In genomic region chr12:95690861-95691635, GRCh38 we compare ENCODE assay signal across 24 cellular contexts.
"Had no signal": no experiment of that assay in that cellular context is flagged by ENCODE, and none has a peak within 500 bp of the region (broad histone marks: within the 10 kb centered on the region; RNA-seq: fewer than 3 reads in every experiment).

No MANE protein-coding gene starts in this region.

- ATAC-seq: effector memory CD8-positive, alpha-beta T cell; mucosa of descending colon; natural killer cell treated with Interleukin-12 subunit alpha and Interleukin-12 subunit beta and Interleukin-15 and Interleukin-18, amount 100 ng/mL, for 72 hours; stimulated activated naive B cell treated with anti-CD40 and anti-IgM and Interleukin-4, amounts not matched to agents 10 μg/mL and 1 μg/mL and 100 μg/mL, for 72 hours; upper lobe of right lung had no signal

- H3K36me3 Mint-ChIP-seq: memory B cell; mesothelial cell of epicardium; naive B cell; natural killer cell treated with Interleukin-12 subunit alpha and Interleukin-12 subunit beta and Interleukin-15 and Interleukin-18, amount 100 ng/mL, for 72 hours; stimulated activated naive B cell treated with anti-CD40 and anti-IgM and Interleukin-4, amounts not matched to agents 10 μg/mL and 1 μg/mL and 100 μg/mL, for 72 hours had no signal

- H3K4me1 Mint-ChIP-seq: memory B cell; naive B cell; stimulated activated naive B cell treated with anti-CD40 and anti-IgM and Interleukin-4, amounts not matched to agents 10 μg/mL and 1 μg/mL and 100 μg/mL, for 72 hours had no signal

- H3K36me3 ChIP-seq: neutrophil, thoracic aorta, tibial nerve, upper lobe of right lung, uterus had no signal

- H3K9ac ChIP-seq: parathyroid adenoma had no signal

- H3K9me3 Mint-ChIP-seq: effector memory CD8-positive, alpha-beta T cell; memory B cell; mesothelial cell of epicardium; naive B cell; natural killer cell treated with Interleukin-12 subunit alpha and Interleukin-12 subunit beta and Interleukin-15 and Interleukin-18, amount 100 ng/mL, for 72 hours; neural crest cell; stimulated activated naive B cell treated with anti-CD40 and anti-IgM and Interleukin-4, amounts not matched to agents 10 μg/mL and 1 μg/mL and 100 μg/mL, for 72 hours; stimulated activated naive CD8-positive, alpha-beta T cell treated with anti-CD3 and anti-CD28 coated beads, Interleukin-15, Interleukin-2, amounts not matched to agents 100 ng/mL and 50 ng/mL, for 24 hours had no signal

- H3K4me3 Mint-ChIP-seq: effector memory CD8-positive, alpha-beta T cell; memory B cell; mesothelial cell of epicardium; naive B cell; natural killer cell treated with Interleukin-12 subunit alpha and Interleukin-12 subunit beta and Interleukin-15 and Interleukin-18, amount 100 ng/mL, for 72 hours; neural crest cell; stimulated activated naive B cell treated with anti-CD40 and anti-IgM and Interleukin-4, amounts not matched to agents 10 μg/mL and 1 μg/mL and 100 μg/mL, for 72 hours; stimulated activated naive CD8-positive, alpha-beta T cell treated with anti-CD3 and anti-CD28 coated beads, Interleukin-15, Interleukin-2, amounts not matched to agents 100 ng/mL and 50 ng/mL, for 24 hours had no signal

- H3K27ac ChIP-seq: hepatocyte, neutrophil, parathyroid adenoma, thoracic aorta, tibial nerve, upper lobe of right lung, uterus had no signal

- H3K27me3 Mint-ChIP-seq: progenitor cell of endocrine pancreas had no signal

- DNase-seq: cortex of kidney; effector memory CD8-positive, alpha-beta T cell; left cardiac atrium; mucosa of descending colon; naive B cell; right cardiac atrium; small intestine; stimulated activated CD4-positive, alpha-beta T cell treated with anti-CD3 and anti-CD28 coated beads, Interleukin-15, amount 100 ng/mL, for 24 hours; stimulated activated CD4-positive, alpha-beta T cell treated with anti-CD3 and anti-CD28 coated beads, Interleukin-2, amount 100 ng/mL, for 48 hours; stimulated activated naive B cell treated with anti-CD40 and anti-IgM and Interleukin-4, amounts not matched to agents 10 μg/mL and 1 μg/mL and 100 μg/mL, for 72 hours; upper lobe of right lung; uterus had no signal

- H3K27ac Mint-ChIP-seq: effector memory CD8-positive, alpha-beta T cell; memory B cell; mesothelial cell of epicardium; natural killer cell treated with Interleukin-12 subunit alpha and Interleukin-12 subunit beta and Interleukin-15 and Interleukin-18, amount 100 ng/mL, for 72 hours; progenitor cell of endocrine pancreas; stimulated activated naive B cell treated with anti-CD40 and anti-IgM and Interleukin-4, amounts not matched to agents 10 μg/mL and 1 μg/mL and 100 μg/mL, for 72 hours; stimulated activated naive CD8-positive, alpha-beta T cell treated with anti-CD3 and anti-CD28 coated beads, Interleukin-15, Interleukin-2, amounts not matched to agents 100 ng/mL and 50 ng/mL, for 24 hours had no signal

- H3K4me3 ChIP-seq: hepatocyte, lung, mucosa of descending colon, thoracic aorta, tibial nerve, upper lobe of right lung, uterus had no signal

- H3K4me1 ChIP-seq: parathyroid adenoma, upper lobe of right lung, uterus had no signal

- H3K9me3 ChIP-seq: mucosa of descending colon, neutrophil, thoracic aorta, tibial nerve, upper lobe of right lung, uterus had no signal

- H3K27me3 ChIP-seq: hepatocyte, neutrophil, tibial nerve, upper lobe of right lung, uterus had no signal
